13 cellular contexts compared by ENCODE assay signal in genomic region chr2:43107679-43108078, GRCh38.
DNase-seq lines count a peak whose midpoint lies in the region; ATAC-seq and TF ChIP-seq lines count a peak whose summit lies in the region.
"Had no signal": no experiment of that assay in that cellular context is flagged by ENCODE, and none has a peak within 500 bp of the region (broad histone marks: within the 10 kb centered on the region; RNA-seq: fewer than 3 reads in every experiment).

No MANE protein-coding gene starts in this region.

- no peak overlapping the region for H3K4me3 Mint-ChIP-seq in activated naive CD4-positive, alpha-beta T cell treated with anti-CD3 and anti-CD28 coated beads, Interleukin-2, amount 10 ng/mL, durations not matched to agents 7 days and 5 days
- H3K4me3 Mint-ChIP-seq: activated T-cell treated with anti-CD3 and anti-CD28 coated beads, Interleukin-2, amount 50 U/mL, for 24 hours had no signal

- TF ChIP-seq CTCF in OCI-LY3 (IDR thresholded peaks at IDR 0.05; ENCODE audit: low read depth, low read length), result no peak
- TF ChIP-seq CTCF in heart right ventricle (IDR thresholded peaks at IDR 0.05), result no peak
- no peak for TF ChIP-seq CTCF in neutrophil (IDR thresholded peaks at IDR 0.05)

- WGBS in heart right ventricle, 2 donors, result 77 to 90% methylated on average over 4 of the region's 4 CpGs

- no peak overlapping the region for H2AFZ ChIP-seq in OCI-LY3 (ENCODE audit: low read depth, low read length)

- H3K79me2 ChIP-seq in OCI-LY3 (ENCODE audit: low read length), result no peaks in the 10 kb centered on the region

- no peaks in the 10 kb centered on the region for H3K9me3 ChIP-seq in OCI-LY3 (ENCODE audit: insufficient read depth, low read length)
- no peaks in the 10 kb centered on the region for H3K9me3 ChIP-seq in heart right ventricle
- H3K9me3 ChIP-seq in neutrophil, result no peaks in the 10 kb centered on the region
- H3K9me3 ChIP-seq: body of pancreas had no signal

- peak in 2 of 8 donors; percentile 26 to 37 for ATAC-seq in heart right ventricle
- ATAC-seq in HG03280 (IDR thresholded peaks at IDR 0.05; ENCODE audit: unreplicated experiment), result no peak
- no peak for ATAC-seq in HG03378 (IDR thresholded peaks at IDR 0.05; ENCODE audit: unreplicated experiment)
- ATAC-seq: body of pancreas had no signal

- no peaks in the 10 kb centered on the region for H3K36me3 ChIP-seq in OCI-LY3 (replicated peaks; ENCODE audit: low read depth, low read length)
- H3K36me3 ChIP-seq in heart right ventricle, result no peaks in the 10 kb centered on the region
- no peaks in the 10 kb centered on the region for H3K36me3 ChIP-seq in neutrophil

- H3K9me3 Mint-ChIP-seq in activated naive CD4-positive, alpha-beta T cell treated with anti-CD3 and anti-CD28 coated beads, Interleukin-2, amount 10 ng/mL, durations not matched to agents 7 days and 5 days, result peaks cover 4% of the 10 kb centered on the region

- H3K4me1 Mint-ChIP-seq in activated naive CD4-positive, alpha-beta T cell treated with anti-CD3 and anti-CD28 coated beads, Interleukin-2, amount 10 ng/mL, durations not matched to agents 7 days and 5 days, result no peaks in the 10 kb centered on the region

- H3K27ac Mint-ChIP-seq in activated naive CD4-positive, alpha-beta T cell treated with anti-CD3 and anti-CD28 coated beads, Interleukin-2, amount 10 ng/mL, durations not matched to agents 7 days and 5 days, result no peak overlapping the region
- H3K27ac Mint-ChIP-seq: activated T-cell treated with anti-CD3 and anti-CD28 coated beads, Interleukin-2, amount 50 U/mL, for 24 hours had no signal

- H4K20me1 ChIP-seq in OCI-LY3 (ENCODE audit: insufficient read depth, low read length), result no peaks in the 10 kb centered on the region

- no peaks in the 10 kb centered on the region for H3K27me3 ChIP-seq in OCI-LY3 (ENCODE audit: low read depth, low read length)
- H3K27me3 ChIP-seq in heart right ventricle, result no peaks in the 10 kb centered on the region
- no peaks in the 10 kb centered on the region for H3K27me3 ChIP-seq in neutrophil
- H3K27me3 ChIP-seq: body of pancreas had no signal

- H3K4me3 ChIP-seq in OCI-LY3 (ENCODE audit: low read length) (no peak overlapping the region; the same call in 1 of the 2 replicates), heart right ventricle (no peak overlapping the region), neutrophil (ENCODE audit: low read depth in 1 of 2, low read length in 1 of 2) (peak overlapping the region in 1 of 2 experiments; percentile 46)
- H3K4me3 ChIP-seq: body of pancreas had no signal

- peak overlapping the region; percentile 42 for H3K4me2 ChIP-seq in OCI-LY3 (ENCODE audit: low read length)

- H3K4me1 ChIP-seq in OCI-LY3 (ENCODE audit: low read length) (peaks cover 60% of the 10 kb centered on the region), heart right ventricle (peaks cover 0 to 78% (median 62%) of the 10 kb centered on the region in 9 donors), neutrophil (ENCODE audit: control insufficient read depth in 1 of 2, insufficient read depth in 1 of 2, low read depth in 1 of 2, low read length in 1 of 2) (peaks cover 71 to 81% of the 10 kb centered on the region in 2 experiments)

- peak overlapping the region; percentile 49; the same call in 1 of the 2 replicates for H3K9ac ChIP-seq in OCI-LY3 (ENCODE audit: low read length)

- intact Hi-C loops in heart right ventricle (cut with DNase I), result no loop called here

- H3K27ac ChIP-seq in OCI-LY3 (ENCODE audit: low read length) (peak overlapping the region; percentile 66), heart right ventricle (peak overlapping the region in 8 of 10 donors; percentile 35 to 90 (median 68)), neutrophil (peak overlapping the region; percentile 95)

- DNase-seq in Ammon's horn (ENCODE audit: low spot score) (peak; percentile 58), heart right ventricle (no peak), T-helper 9 cell (no peak)
- no peak for DNase-seq in activated naive CD4-positive, alpha-beta T cell treated with anti-CD3 and anti-CD28 coated beads, Interleukin-2, amount 10 ng/mL, durations not matched to agents 7 days and 5 days
- DNase-seq: activated T-cell treated with anti-CD3 and anti-CD28 coated beads, Interleukin-2, amount 50 U/mL, for 24 hours; erythroblast; NCI-H345; SHP77 had no signal

- H3K36me3 Mint-ChIP-seq in activated naive CD4-positive, alpha-beta T cell treated with anti-CD3 and anti-CD28 coated beads, Interleukin-2, amount 10 ng/mL, durations not matched to agents 7 days and 5 days, result peaks cover 6% of the 10 kb centered on the region

- CTCF ChIA-PET in activated naive CD4-positive, alpha-beta T cell treated with anti-CD3 and anti-CD28 coated beads, Interleukin-2, amount 10 ng/mL, durations not matched to agents 7 days and 5 days (lab: Charles Lee), result no interaction called here

- H3K27me3 Mint-ChIP-seq in activated naive CD4-positive, alpha-beta T cell treated with anti-CD3 and anti-CD28 coated beads, Interleukin-2, amount 10 ng/mL, durations not matched to agents 7 days and 5 days, result peaks cover 17% of the 10 kb centered on the region
- H3K27me3 Mint-ChIP-seq: activated T-cell treated with anti-CD3 and anti-CD28 coated beads, Interleukin-2, amount 50 U/mL, for 24 hours had no signal
